In the genomic region with DNA sequence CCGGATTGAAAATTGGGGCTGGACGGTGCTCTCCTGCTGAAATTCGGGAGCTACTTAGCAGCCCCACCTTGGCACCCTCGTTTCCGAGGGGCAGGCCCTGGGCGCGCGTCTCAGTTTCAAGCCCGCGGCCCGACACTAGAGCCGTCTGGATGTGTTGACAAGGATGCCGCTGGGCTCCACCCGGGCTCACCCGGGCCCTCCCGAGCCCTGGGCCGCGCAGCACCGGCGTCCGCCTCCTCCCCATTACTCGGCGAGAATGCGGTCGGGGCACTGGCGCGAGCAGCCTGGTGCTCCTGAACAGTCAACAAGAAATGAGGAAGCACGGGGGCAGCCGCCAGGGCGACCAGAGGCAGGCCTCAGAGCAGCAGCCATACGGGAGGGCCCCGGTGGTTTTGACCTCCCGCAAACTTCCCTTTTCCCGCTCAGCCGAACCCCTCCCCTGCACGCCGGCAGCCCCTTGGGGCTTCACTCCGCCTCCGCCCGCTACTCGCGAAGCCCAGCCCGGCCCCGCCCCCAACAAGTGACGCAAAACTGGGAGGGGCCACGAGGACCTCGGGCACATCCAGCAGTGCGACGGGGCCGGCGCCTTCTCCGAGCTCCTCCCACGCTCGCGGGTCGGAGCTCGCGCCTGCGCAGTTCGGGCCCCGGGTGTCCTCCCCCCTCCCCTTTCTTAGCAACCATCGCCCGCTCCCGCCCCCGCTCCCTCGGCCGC, we compare ENCODE assay signal across 8 cellular contexts. TPM values are rescaled to one million over a fixed set of nuclear protein-coding genes. Genes with fewer than 3 reads are reported as not detected.
DNase-seq lines count a peak whose midpoint lies in the region; ATAC-seq, FAIRE-seq and TF ChIP-seq lines count a peak whose summit lies in the region.

No MANE protein-coding gene starts in this region.

- H3K27ac ChIP-seq in Karpas-422 (ENCODE audit: low read length) (peak overlapping the region; percentile 88), fibroblast of lung (ENCODE audit: insufficient read depth, low read length) (peak overlapping the region; percentile 95)

- H3K36me3 Mint-ChIP-seq in naive thymus-derived CD8-positive, alpha-beta T cell, result peaks cover 0 to 22% (median 3%) of the 10 kb centered on the region in 3 donors
- H3K36me3 Mint-ChIP-seq in stimulated activated naive B cell treated with anti-CD40 and anti-IgM and Interleukin-4, amounts not matched to agents 10 μg/mL and 1 μg/mL and 100 μg/mL, for 72 hours, result peaks cover 18 to 29% of the 10 kb centered on the region in 2 donors

- H3K9me3 ChIP-seq in Karpas-422 (ENCODE audit: low read length) (peaks cover 5% of the 10 kb centered on the region; the same call in 1 of the 2 replicates), fibroblast of lung (ENCODE audit: control insufficient read depth, insufficient read depth, low read depth, low read length) (no peaks in the 10 kb centered on the region)

- H3K4me2 ChIP-seq in Karpas-422 (ENCODE audit: low read depth, low read length, poor library complexity, severe bottlenecking), result peak overlapping the region; percentile 81
- H3K4me2 ChIP-seq in fibroblast of lung (ENCODE audit: extremely low read depth, insufficient read depth, low read length), result peak overlapping the region; percentile 93

- peak overlapping the region; percentile 69 to 90 (median 83) for H3K4me3 Mint-ChIP-seq in naive thymus-derived CD8-positive, alpha-beta T cell
- H3K4me3 Mint-ChIP-seq in stimulated activated naive B cell treated with anti-CD40 and anti-IgM and Interleukin-4, amounts not matched to agents 10 μg/mL and 1 μg/mL and 100 μg/mL, for 72 hours, result peak overlapping the region; percentile 62 to 90

- POLR2A ChIA-PET in naive thymus-derived CD8-positive, alpha-beta T cell (lab: Charles Lee), result interaction anchor here (0.5 to 4.0 kb wide), 30 partner anchors 11 to 818 kb away, joined by 3 to 48 read pairs (median 5); partner anchors contain the start of genes MFSD11 and TNRC6C

- H3K4me1 ChIP-seq in Karpas-422 (ENCODE audit: low read length), result peaks cover 45% of the 10 kb centered on the region
- H3K4me1 ChIP-seq in fibroblast of lung (ENCODE audit: control insufficient read depth, extremely low read depth, insufficient read depth, low read length), result peaks cover 8% of the 10 kb centered on the region

- H3K4me3 ChIP-seq in Karpas-422 (ENCODE audit: low read length) (peak overlapping the region; percentile 68), fibroblast of lung (replicated peaks in 1 of 4; ENCODE audit: control extremely low read depth in 1 of 4, insufficient read depth in 1 of 4, low read depth in 3 of 4, low read length in 4 of 4) (peak overlapping the region; percentile 43 to 59 (median 48))

- ATAC-seq in GM21825 (IDR thresholded peaks at IDR 0.05; ENCODE audit: unreplicated experiment), result peak; percentile 80
- ATAC-seq in naive thymus-derived CD8-positive, alpha-beta T cell, result peak; percentile 86 to 87
- ATAC-seq in stimulated activated naive B cell treated with anti-CD40 and anti-IgM and Interleukin-4, amounts not matched to agents 10 μg/mL and 1 μg/mL and 100 μg/mL, for 72 hours (replicated peaks), result peak; percentile 90

- H4K20me1 ChIP-seq in Karpas-422 (ENCODE audit: insufficient read depth, low read depth, low read length) (no peaks in the 10 kb centered on the region), fibroblast of lung (ENCODE audit: control insufficient read depth, extremely low read depth, insufficient read depth, low read length) (no peaks in the 10 kb centered on the region)

- no peaks in the 10 kb centered on the region for H3K27me3 Mint-ChIP-seq in naive thymus-derived CD8-positive, alpha-beta T cell
- no peaks in the 10 kb centered on the region for H3K27me3 Mint-ChIP-seq in stimulated activated naive B cell treated with anti-CD40 and anti-IgM and Interleukin-4, amounts not matched to agents 10 μg/mL and 1 μg/mL and 100 μg/mL, for 72 hours

- peaks cover 0 to 6% (median 4%) of the 10 kb centered on the region in 9 donors for H3K9me3 Mint-ChIP-seq in naive thymus-derived CD8-positive, alpha-beta T cell
- H3K9me3 Mint-ChIP-seq in stimulated activated naive B cell treated with anti-CD40 and anti-IgM and Interleukin-4, amounts not matched to agents 10 μg/mL and 1 μg/mL and 100 μg/mL, for 72 hours, result peaks cover 7 to 10% of the 10 kb centered on the region in 2 donors

- H3K36me3 ChIP-seq in Karpas-422 (ENCODE audit: insufficient read depth, low read length) (peaks cover 12% of the 10 kb centered on the region; the same call in 1 of the 2 replicates), fibroblast of lung (ENCODE audit: control insufficient read depth, insufficient read depth, low read length) (no peaks in the 10 kb centered on the region)

- H3K27ac Mint-ChIP-seq in naive thymus-derived CD8-positive, alpha-beta T cell, result peak overlapping the region; percentile 77 to 96 (median 94)
- H3K27ac Mint-ChIP-seq in stimulated activated naive B cell treated with anti-CD40 and anti-IgM and Interleukin-4, amounts not matched to agents 10 μg/mL and 1 μg/mL and 100 μg/mL, for 72 hours, result peak overlapping the region; percentile 97

- H3K4me1 Mint-ChIP-seq in naive thymus-derived CD8-positive, alpha-beta T cell, result peaks cover 17 to 69% (median 51%) of the 10 kb centered on the region in 4 donors
- H3K4me1 Mint-ChIP-seq in stimulated activated naive B cell treated with anti-CD40 and anti-IgM and Interleukin-4, amounts not matched to agents 10 μg/mL and 1 μg/mL and 100 μg/mL, for 72 hours, result peaks cover 32 to 65% of the 10 kb centered on the region in 2 donors

- H2AFZ ChIP-seq in Karpas-422 (ENCODE audit: low read length) (peak overlapping the region; percentile 82; the same call in 1 of the 2 replicates), fibroblast of lung (ENCODE audit: low read length) (peak overlapping the region; percentile 66)

- no peak for TF ChIP-seq CTCF in fibroblast of lung (conservative IDR thresholded peaks at IDR 0.05 in 1 of 2, IDR thresholded peaks at IDR 0.05 in 1 of 2; ENCODE audit: low read depth in 1 of 2, low read length in 2 of 2)

- H3K27me3 ChIP-seq in Karpas-422 (ENCODE audit: low read length) (no peaks in the 10 kb centered on the region), fibroblast of lung (ENCODE audit: control insufficient read depth, insufficient read depth, low read length) (no peaks in the 10 kb centered on the region)

- FAIRE-seq in RCC 7860 (lab: Jason Lieb, UNC), result peak; percentile 64

- H3K9ac ChIP-seq in Karpas-422 (ENCODE audit: low read length) (peak overlapping the region; percentile 81), fibroblast of lung (ENCODE audit: insufficient read depth, low read length) (peak overlapping the region; percentile 81)

- peak; percentile 99 for DNase-seq in Daoy (ENCODE audit: low read depth)
- DNase-seq in Karpas-422, result peak; percentile 100
- DNase-seq in RCC 7860 (ENCODE audit: low spot score), result peak; percentile 95
- DNase-seq in activated T-helper 1 cell treated with anti-CD3 and anti-CD28 coated beads, Interleukin-2, amount 50 U/mL, for 16 hours (ENCODE audit: low read depth in 1 of 2, low spot score in 1 of 2), result peak; percentile 99 to 100
- peak; percentile 96 to 98 for DNase-seq in fibroblast of lung (ENCODE audit: low read depth in 2 of 2)
- DNase-seq in naive thymus-derived CD8-positive, alpha-beta T cell, result peak; percentile 98 to 100 (median 100)
- peak; percentile 100 for DNase-seq in stimulated activated naive B cell treated with anti-CD40 and anti-IgM and Interleukin-4, amounts not matched to agents 10 μg/mL and 1 μg/mL and 100 μg/mL, for 72 hours

- H3K9me2 ChIP-seq in Karpas-422 (replicated peaks; ENCODE audit: insufficient read depth, low read length), result no peaks in the 10 kb centered on the region

- H3K79me2 ChIP-seq in Karpas-422 (ENCODE audit: low read length) (peaks cover 26% of the 10 kb centered on the region), fibroblast of lung (ENCODE audit: control insufficient read depth, insufficient read depth, low read length) (peaks cover 19% of the 10 kb centered on the region)

RNA-seq across cellular contexts. Expression of gene SEC14L1, which starts 0.4 kb away (rescaled TPM):
- total RNA-seq in Daoy (2014; rRNA removed; shearing (Covaris generic)), result 25.5 and 26.8 TPM in 2 replicates
- total RNA-seq in Karpas-422 (2014; rRNA removed; shearing (Covaris generic); ENCODE audit: low replicate concordance), result 22.6 and 32.0 TPM in 2 replicates
- 31.6 and 32.9 TPM in 2 replicates for total RNA-seq in fibroblast of lung
- 21.1 and 25.1 TPM in 2 replicates for polyA plus RNA-seq in fibroblast of lung
- polyA plus RNA-seq in fibroblast of lung (2012), result 31.9 and 33.5 TPM in 2 replicates
- polyA minus RNA-seq in fibroblast of lung (ENCODE audit: low replicate concordance), result 29.8 and 40.5 TPM in 2 replicates
- total RNA-seq in naive thymus-derived CD8-positive, alpha-beta T cell, result 10 to 100 TPM; 26.5 to 32.9 TPM
- polyA plus RNA-seq in naive thymus-derived CD8-positive, alpha-beta T cell, result 1 to 10 TPM; 7.7 to 9.5 (median 8.9) TPM

Comparison
In these comparisons a context has a peak if more than half of its experiments do, and no peak if none do; other contexts are left out.
1. Peak in every context shown above with its lines: DNase-seq, ATAC-seq, H3K4me3 ChIP-seq and H3K27ac ChIP-seq.